In genomic region chr7:140059288-140060242, GRCh38 we compare ENCODE assay signal across 9 cellular contexts. TPM values are rescaled to one million over a fixed set of nuclear protein-coding genes. Genes with fewer than 3 reads are reported as not detected.
A peak's percentile ranks its signal among the peaks of the same experiment; 100 is the strongest.
DNase-seq lines count a peak whose midpoint lies in the region; ATAC-seq and TF ChIP-seq lines count a peak whose summit lies in the region.
"Had no signal": no experiment of that assay in that cellular context is flagged by ENCODE, and none has a peak within 500 bp of the region (broad histone marks: within the 10 kb centered on the region; RNA-seq: fewer than 3 reads in every experiment).

No MANE protein-coding gene starts in this region.

- no peak overlapping the region for H3K4me2 ChIP-seq in mesenchymal stem cell (ENCODE audit: low read length, poor library complexity, severe bottlenecking)
- H3K4me2 ChIP-seq: KMS-11 had no signal

- H3K27me3 ChIP-seq in SJSA1 (replicated peaks) (no peaks in the 10 kb centered on the region), mesenchymal stem cell (ENCODE audit: control insufficient read depth in 1 of 2, insufficient read depth in 1 of 2, low read length in 2 of 2) (no peaks in the 10 kb centered on the region), tibial artery (no peaks in the 10 kb centered on the region)

- H3K4ac ChIP-seq in mesenchymal stem cell (ENCODE audit: low read depth in 1 of 2, low read length in 2 of 2): no peak overlapping the region

- TF ChIP-seq CTCF in astrocyte of the spinal cord (IDR thresholded peaks at IDR 0.05; ENCODE audit: low read depth, low read length): no peak
- TF ChIP-seq CTCF in tibial artery (IDR thresholded peaks at IDR 0.05): no peak

- in situ Hi-C loops in astrocyte of the spinal cord (cut with HindIII; ENCODE audit: low sequenced_read_pairs): no loop called here

- H4K91ac ChIP-seq in mesenchymal stem cell (ENCODE audit: low read length): no peak overlapping the region

- peaks cover 11% of the 10 kb centered on the region for H3K36me3 ChIP-seq in SJSA1
- H3K36me3 ChIP-seq in mesenchymal stem cell (ENCODE audit: control insufficient read depth in 1 of 2, insufficient read depth in 2 of 2, low read depth in 1 of 2, low read length in 2 of 2): peaks cover 4 to 18% of the 10 kb centered on the region in 2 experiments
- H3K36me3 ChIP-seq in tibial artery: peaks cover 0 to 17% (median 0%) of the 10 kb centered on the region in 3 donors

- no peak overlapping the region for H3K18ac ChIP-seq in mesenchymal stem cell (ENCODE audit: low read depth in 1 of 2, low read length in 2 of 2)

- no peak for TF ChIP-seq POLR2A in GM18505 (IDR thresholded peaks at IDR 0.05; ENCODE audit: borderline replicate concordance, extremely low read depth, insufficient read depth, insufficient read length)

- no peak for ATAC-seq in GM18505 (IDR thresholded peaks at IDR 0.05; ENCODE audit: unreplicated experiment)
- no peak for ATAC-seq in HG03520 (IDR thresholded peaks at IDR 0.05; ENCODE audit: unreplicated experiment)

- no peak overlapping the region for H3K9ac ChIP-seq in mesenchymal stem cell (ENCODE audit: low read length)
- H3K9ac ChIP-seq: KMS-11 had no signal

- H3K4me3 ChIP-seq in SJSA1: no peak overlapping the region
- no peak overlapping the region for H3K4me3 ChIP-seq in astrocyte of the spinal cord (ENCODE audit: low read depth, low read length)
- no peak overlapping the region for H3K4me3 ChIP-seq in mesenchymal stem cell (ENCODE audit: insufficient read depth in 1 of 2, low read depth in 1 of 2, low read length in 2 of 2)
- no peak overlapping the region for H3K4me3 ChIP-seq in tibial artery

- H2BK15ac ChIP-seq in mesenchymal stem cell (ENCODE audit: low read depth, poor library complexity, severe bottlenecking): no peak overlapping the region

- no peak overlapping the region for H2BK12ac ChIP-seq in mesenchymal stem cell (ENCODE audit: low read length in 2 of 2)

- 88% methylated on average over 10 of the region's 11 CpGs for WGBS in mesenchymal stem cell

- no peak overlapping the region for H2BK5ac ChIP-seq in mesenchymal stem cell (ENCODE audit: low read depth, low read length, poor library complexity, severe bottlenecking)

- peak overlapping the region in 1 of 2 experiments; percentile 42 for H3K23ac ChIP-seq in mesenchymal stem cell (ENCODE audit: low read length in 2 of 2)

- H3K79me1 ChIP-seq in mesenchymal stem cell (replicated peaks; ENCODE audit: low read length, poor library complexity, severe bottlenecking): peaks cover 27% of the 10 kb centered on the region

- H3K9me3 ChIP-seq in SJSA1 (replicated peaks) (no peaks in the 10 kb centered on the region), mesenchymal stem cell (ENCODE audit: control insufficient read depth, low read length) (no peaks in the 10 kb centered on the region), tibial artery (no peaks in the 10 kb centered on the region)

- H3K4me1 ChIP-seq in SJSA1 (replicated peaks) (peaks cover 25% of the 10 kb centered on the region), mesenchymal stem cell (ENCODE audit: control insufficient read depth, insufficient read depth, low read depth, low read length) (peaks cover 20% of the 10 kb centered on the region), tibial artery (peaks cover 0 to 45% (median 22%) of the 10 kb centered on the region in 4 donors)

- H3K27ac ChIP-seq in SJSA1 (no peak overlapping the region), mesenchymal stem cell (ENCODE audit: low read length, poor library complexity, severe bottlenecking) (no peak overlapping the region), tibial artery (peak overlapping the region; percentile 19 to 81)
- H3K27ac ChIP-seq: KMS-11 had no signal

- H2AK5ac ChIP-seq in mesenchymal stem cell (ENCODE audit: low read length, severe bottlenecking): no peak overlapping the region

- H4K8ac ChIP-seq in mesenchymal stem cell (ENCODE audit: low read length): no peak overlapping the region

- no peak overlapping the region for H2BK120ac ChIP-seq in mesenchymal stem cell (ENCODE audit: low read depth, low read length)

- H3K14ac ChIP-seq in mesenchymal stem cell (ENCODE audit: low read length in 2 of 2): no peak overlapping the region

- no peak overlapping the region for H2AFZ ChIP-seq in mesenchymal stem cell (ENCODE audit: low read depth, low read length)

- intact Hi-C loops in tibial artery (cut with DNase I; ENCODE audit: low total_unique reads): no loop called here
- intact Hi-C loops in posterior cingulate gyrus (cut with DNase I): loop anchor here (10.0 kb wide), 1 partner anchor 55 kb away; no protein-coding TSS in a partner anchor

- DNase-seq in GM04504 (ENCODE audit: low read depth) (peak; percentile 63), SJSA1 (ENCODE audit: low read depth in 1 of 2, low spot score in 2 of 2) (peak; percentile 77 to 88), astrocyte of the spinal cord (ENCODE audit: low read depth, low spot score) (peak; percentile 87), mesenchymal stem cell (peak; percentile 89), tibial artery (peak; percentile 61 to 73), posterior cingulate gyrus (no peak)

RNA-seq across cellular contexts. Expression of gene PARP12, which starts 3.2 kb away (rescaled TPM):
- total RNA-seq in SJSA1 (2014; rRNA removed; shearing (Covaris generic)): 19.3 and 21.4 TPM in 2 replicates
- 6.1 TPM for polyA plus RNA-seq in mesenchymal stem cell (2013, experiment 1 of 2)
- polyA plus RNA-seq in mesenchymal stem cell (2013, experiment 2 of 2): 6.1 TPM

Comparison
In these comparisons a context has a peak if more than half of its experiments do, and no peak if none do; other contexts are left out.
1. DNase-seq: peak in GM04504 (single experiment), SJSA1 (2 of 2), astrocyte of the spinal cord (single experiment), mesenchymal stem cell (single experiment) and tibial artery (2 of 2); none in posterior cingulate gyrus (0 of 10).
2. H3K27ac ChIP-seq: peak in tibial artery (2 of 2); none in SJSA1 (single experiment) and mesenchymal stem cell (single experiment).